19 cellular contexts compared by ENCODE assay signal in genomic region chr18:71336811-71337210, GRCh38.
DNase-seq lines count a peak whose midpoint lies in the region; ATAC-seq, FAIRE-seq and TF ChIP-seq lines count a peak whose summit lies in the region.
"Had no signal": no experiment of that assay in that cellular context is flagged by ENCODE, and none has a peak within 500 bp of the region (broad histone marks: within the 10 kb centered on the region; RNA-seq: fewer than 3 reads in every experiment).

No MANE protein-coding gene starts in this region.

- H3K4me1 ChIP-seq in endothelial cell of umbilical vein (ENCODE audit: control insufficient read depth, extremely low read depth, insufficient read depth, low read length), result peaks cover 9% of the 10 kb centered on the region
- H3K4me1 ChIP-seq: SJCRH30 had no signal

- CTCF ChIA-PET in endothelial cell of umbilical vein (lab: Charles Lee), result no interaction called here

- H3K4me1 Mint-ChIP-seq in T-helper 17 cell, result no peaks in the 10 kb centered on the region
- H3K4me1 Mint-ChIP-seq: B cell had no signal

- intact Hi-C loops in endothelial cell of umbilical vein (cut with micrococcal nuclease), result no loop called here

- POLR2A ChIA-PET in endothelial cell of umbilical vein (lab: Charles Lee), result no interaction called here

- no peaks in the 10 kb centered on the region for H3K9me1 ChIP-seq in endothelial cell of umbilical vein (replicated peaks; ENCODE audit: control insufficient read depth, extremely low read depth, insufficient read depth, low read length)

- H3K4me3 ChIP-seq in endothelial cell of umbilical vein (replicated peaks in 1 of 3; ENCODE audit: insufficient read depth in 1 of 3, low read depth in 1 of 3, low read length in 3 of 3), result no peak overlapping the region
- H3K4me3 ChIP-seq: MG63, SJCRH30 had no signal

- TF ChIP-seq CTCF in endothelial cell of umbilical vein (IDR thresholded peaks at IDR 0.05; ENCODE audit: extremely low read depth in 1 of 2, insufficient read depth in 1 of 2, low read depth in 1 of 2, low read length in 2 of 2), result no peak

- DNase-seq in DMS153 (lab: John Stamatoyannopoulos, UW) (peak; percentile 22), DMS153 treated with DMSO at 0.1 percent for 48 hours (lab: John Stamatoyannopoulos, UW; ENCODE audit: unreplicated experiment) (no peak), COR-L47 (lab: John Stamatoyannopoulos, UW) (peak; percentile 87), NCI-H748 (lab: John Stamatoyannopoulos, UW; ENCODE audit: unreplicated experiment) (peak; percentile 98), endothelial cell of umbilical vein (ENCODE audit: low read depth, low spot score) (peak; percentile 54), T-helper 17 cell (no peak), superior temporal gyrus (ENCODE audit: extremely low spot score) (no peak), NCI-H510A treated with DMSO at 0.1 percent for 48 hours (lab: John Stamatoyannopoulos, UW) (no peak)
- DNase-seq: 8988T, DMS79 treated with DMSO at 0.1 percent for 48 hours, MG63, NCI-H1048, NCI-H187, NCI-H2171 treated with DMSO at 0.1 percent for 48 hours, NCI-H774 had no signal

- dilution Hi-C loops in endothelial cell of umbilical vein (cut with MboI; ENCODE audit: extremely low pct_ligation_motif_present, low sequenced_read_pairs), result no loop called here

- H3K36me3 ChIP-seq in endothelial cell of umbilical vein (ENCODE audit: control insufficient read depth in 2 of 2, extremely low read depth in 1 of 2, insufficient read depth in 2 of 2, low read length in 2 of 2), result no peaks in the 10 kb centered on the region
- H3K36me3 ChIP-seq: MG63, SJCRH30 had no signal

- H3K27ac Mint-ChIP-seq in T-helper 17 cell, result no peak overlapping the region
- H3K27ac Mint-ChIP-seq: B cell had no signal

- H3K4me2 ChIP-seq in endothelial cell of umbilical vein (ENCODE audit: insufficient read depth, low read length), result peak overlapping the region; percentile 35

- no peaks in the 10 kb centered on the region for H4K20me1 ChIP-seq in endothelial cell of umbilical vein (replicated peaks; ENCODE audit: control insufficient read depth, extremely low read depth, insufficient read depth, low read length)

- H3K27me3 ChIP-seq in endothelial cell of umbilical vein (ENCODE audit: control insufficient read depth in 2 of 2, insufficient read depth in 2 of 2, low read length in 2 of 2), result no peaks in the 10 kb centered on the region
- H3K27me3 ChIP-seq: MG63, SJCRH30 had no signal

- no peak for TF ChIP-seq POLR2A in endothelial cell of umbilical vein (IDR thresholded peaks at IDR 0.05; ENCODE audit: low read depth, low read length)

- H3K27me3 Mint-ChIP-seq in T-helper 17 cell, result no peaks in the 10 kb centered on the region
- H3K27me3 Mint-ChIP-seq: B cell had no signal

- BruUV-seq in endothelial cell of umbilical vein (replicated peaks; lab: Mats Ljungman, UMichigan), result no TSS peak

- no peak overlapping the region for H3K4me3 Mint-ChIP-seq in T-helper 17 cell
- H3K4me3 Mint-ChIP-seq: B cell had no signal

- no peak overlapping the region for H3K27ac ChIP-seq in endothelial cell of umbilical vein (ENCODE audit: insufficient read depth, low read depth, low read length)
- H3K27ac ChIP-seq: SJCRH30 had no signal

- H3K9me3 ChIP-seq in endothelial cell of umbilical vein (replicated peaks; ENCODE audit: control insufficient read depth, insufficient read depth, low read length) (no peaks in the 10 kb centered on the region), T-helper 17 cell (ENCODE audit: control insufficient read depth, low read length, poor library complexity, severe bottlenecking) (no peaks in the 10 kb centered on the region)
- H3K9me3 ChIP-seq: MG63, SJCRH30 had no signal

- H3K9ac ChIP-seq in endothelial cell of umbilical vein (replicated peaks; ENCODE audit: extremely low read depth, insufficient read depth, low read length), result no peak overlapping the region

- FAIRE-seq in endothelial cell of umbilical vein (lab: Jason Lieb, UNC), result no peak
- FAIRE-seq: H54 had no signal

- no peak for ATAC-seq in T-helper 17 cell
- ATAC-seq: Panc1 had no signal

- peak overlapping the region; percentile 6 for H2AFZ ChIP-seq in endothelial cell of umbilical vein (ENCODE audit: low read depth, low read length)

- no peaks in the 10 kb centered on the region for H3K79me2 ChIP-seq in endothelial cell of umbilical vein (ENCODE audit: control insufficient read depth, insufficient read depth, low read length)

- H3K36me3 Mint-ChIP-seq in T-helper 17 cell (ENCODE audit: low read depth), result no peaks in the 10 kb centered on the region

TF ChIP-seq in endothelial cell of umbilical vein, 7 proteins besides CTCF, POLR2A, EP300 and RAD21:
- TF ChIP-seq FOS (IDR thresholded peaks at IDR 0.05; ENCODE audit: borderline replicate concordance, insufficient read depth, low read length) (no peak), EZH2 (IDR thresholded peaks at IDR 0.05; ENCODE audit: borderline replicate concordance, low read depth, low read length, severe bottlenecking) (no peak), MYC (IDR thresholded peaks at IDR 0.05; ENCODE audit: low read depth, low read length) (no peak), POLR2AphosphoS5 (IDR thresholded peaks at IDR 0.05; ENCODE audit: insufficient read depth, low read depth, low read length) (no peak), JUN (IDR thresholded peaks at IDR 0.05; ENCODE audit: borderline replicate concordance, insufficient read depth, insufficient read length, low read depth) (no peak), GATA2 (IDR thresholded peaks at IDR 0.05; ENCODE audit: insufficient read depth, insufficient read length, low read depth, low read length) (no peak), MAX (IDR thresholded peaks at IDR 0.05; ENCODE audit: insufficient read depth, insufficient read length) (no peak)

Comparison
In these comparisons a context has a peak if more than half of its experiments do, and no peak if none do; other contexts are left out.
1. DNase-seq: peak in DMS153 (single experiment), COR-L47 (single experiment), NCI-H748 (single experiment) and endothelial cell of umbilical vein (single experiment); none in DMS153 treated with DMSO at 0.1 percent for 48 hours (single experiment), T-helper 17 cell (0 of 3), superior temporal gyrus (single experiment) and NCI-H510A treated with DMSO at 0.1 percent for 48 hours (single experiment).